Comparison of ENCODE assay signal across 9 cellular contexts in the genomic region with DNA sequence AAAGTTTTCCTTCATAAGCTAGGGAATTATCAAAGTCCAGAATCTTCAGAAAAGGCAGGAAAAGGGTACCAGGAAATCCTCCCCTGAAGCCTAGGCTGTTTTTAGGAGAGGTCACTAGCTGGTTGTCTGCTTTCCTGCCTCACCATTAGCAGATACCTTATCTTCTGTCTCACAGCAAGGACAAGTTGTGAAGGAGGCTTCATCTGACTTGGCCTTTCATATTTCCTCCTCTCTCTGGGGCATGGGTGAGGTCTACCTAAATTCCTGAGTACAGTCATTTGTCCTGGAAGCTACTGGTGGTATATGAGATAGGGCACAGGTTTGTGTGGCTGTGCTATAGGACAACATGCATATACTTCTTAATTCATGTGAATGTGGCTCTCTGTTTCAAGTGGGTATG. TPM values are rescaled to one million over a fixed set of nuclear protein-coding genes. Genes with fewer than 3 reads are reported as not detected.
A peak's percentile ranks its signal among the peaks of the same experiment; 100 is the strongest.
DNase-seq lines count a peak whose midpoint lies in the region; ATAC-seq and TF ChIP-seq lines count a peak whose summit lies in the region.
"Had no signal": no experiment of that assay in that cellular context is flagged by ENCODE, and none has a peak within 500 bp of the region (broad histone marks: within the 10 kb centered on the region; RNA-seq: fewer than 3 reads in every experiment).

No MANE protein-coding gene starts in this region.

- H3K27me3 Mint-ChIP-seq in chondrocyte (ENCODE audit: low read depth) = no peaks in the 10 kb centered on the region
- H3K27me3 Mint-ChIP-seq in naive thymus-derived CD4-positive, alpha-beta T cell = peaks cover 0 to 2% (median 0%) of the 10 kb centered on the region in 5 donors

- DNase-seq in A673 (ENCODE audit: low spot score) (no peak), HT-29 (ENCODE audit: low spot score) (peak; percentile 10), chondrocyte (ENCODE audit: low spot score) (no peak), AML-193 (lab: John Stamatoyannopoulos, UW) (no peak), NCI-H345 treated with DMSO at 0.1 percent for 48 hours (lab: John Stamatoyannopoulos, UW; ENCODE audit: unreplicated experiment) (no peak)
- no peak for DNase-seq in naive thymus-derived CD4-positive, alpha-beta T cell
- DNase-seq: NCI-H2081 had no signal

- no peaks in the 10 kb centered on the region for H3K27me3 ChIP-seq in A673 (replicated peaks; ENCODE audit: insufficient read depth, low read depth, low read length, poor library complexity)
- no peaks in the 10 kb centered on the region for H3K27me3 ChIP-seq in naive thymus-derived CD4-positive, alpha-beta T cell (ENCODE audit: control insufficient read depth in 2 of 2, insufficient read depth in 2 of 2, low read length in 2 of 2)

- no TSS peak for BruUV-seq in A673 (replicated peaks; lab: Mats Ljungman, UMichigan)

- H3K9me3 Mint-ChIP-seq in chondrocyte (ENCODE audit: low read depth) = no peaks in the 10 kb centered on the region
- no peaks in the 10 kb centered on the region for H3K9me3 Mint-ChIP-seq in naive thymus-derived CD4-positive, alpha-beta T cell

- peaks cover 36% of the 10 kb centered on the region for H3K4me1 ChIP-seq in A673 (ENCODE audit: insufficient read depth, low read length, poor library complexity, severe bottlenecking)
- H3K4me1 ChIP-seq in naive thymus-derived CD4-positive, alpha-beta T cell (ENCODE audit: control insufficient read depth in 2 of 2, insufficient read depth in 2 of 2, low read length in 2 of 2) = peaks cover 53 to 60% of the 10 kb centered on the region in 2 donors

- intact Hi-C loops in A673 (cut with micrococcal nuclease; ENCODE audit: unreplicated experiment) = no loop called here
- intact Hi-C loops in naive thymus-derived CD4-positive, alpha-beta T cell (cut with micrococcal nuclease) = loop anchor here (1.0 to 5.0 kb wide), 2 partner anchors 9 to 662 kb away; a partner anchor contains a TSS

- peaks cover 68% of the 10 kb centered on the region for H3K4me1 Mint-ChIP-seq in chondrocyte (ENCODE audit: low read depth)
- H3K4me1 Mint-ChIP-seq in naive thymus-derived CD4-positive, alpha-beta T cell = peaks cover 64 to 81% (median 70%) of the 10 kb centered on the region in 7 donors

- H3K36me3 Mint-ChIP-seq in chondrocyte (ENCODE audit: low read depth) = peaks cover 2% of the 10 kb centered on the region
- H3K36me3 Mint-ChIP-seq in naive thymus-derived CD4-positive, alpha-beta T cell = peaks cover 0 to 8% (median 0%) of the 10 kb centered on the region in 5 donors

- POLR2A ChIA-PET in A673 (lab: Charles Lee; ENCODE audit: low non-redundant PET) = no interaction called here
- POLR2A ChIA-PET in naive thymus-derived CD4-positive, alpha-beta T cell (lab: Charles Lee) = interaction anchor here (1.1 to 16.4 kb wide), 4 partner anchors 7 to 102 kb away, joined by 3 to 178 read pairs (median 35); a partner anchor contains a TSS

- peak overlapping the region; percentile 58 for H3K27ac Mint-ChIP-seq in chondrocyte (ENCODE audit: unreplicated experiment)
- peak overlapping the region; percentile 46 to 97 (median 79) for H3K27ac Mint-ChIP-seq in naive thymus-derived CD4-positive, alpha-beta T cell

- CTCF ChIA-PET in A673 (lab: Charles Lee) = interaction anchor here (1.0 kb wide), 1 partner anchor 44 kb away, joined by 3 read pairs; no protein-coding TSS in a partner anchor
- CTCF ChIA-PET in naive thymus-derived CD4-positive, alpha-beta T cell (lab: Charles Lee) = interaction anchor here (1.0 to 2.0 kb wide), 6 partner anchors 9 to 102 kb away, joined by 3 to 14 read pairs (median 4); no protein-coding TSS in a partner anchor

- TF ChIP-seq CTCF in A673 (conservative IDR thresholded peaks at IDR 0.05; ENCODE audit: low read depth, low read length) = no peak
- no peak for TF ChIP-seq CTCF in chondrocyte (IDR thresholded peaks at IDR 0.05)

- no peaks in the 10 kb centered on the region for H3K9me3 ChIP-seq in A673 (ENCODE audit: low read depth, low read length, poor library complexity, severe bottlenecking)
- no peaks in the 10 kb centered on the region for H3K9me3 ChIP-seq in naive thymus-derived CD4-positive, alpha-beta T cell (ENCODE audit: control insufficient read depth in 2 of 3, low read length in 3 of 3)

- H3K4me3 ChIP-seq in A673 (ENCODE audit: low read depth, low read length, poor library complexity, severe bottlenecking) = peak overlapping the region; percentile 6
- no peak overlapping the region for H3K4me3 ChIP-seq in naive thymus-derived CD4-positive, alpha-beta T cell (ENCODE audit: low read length)

- no peak for ATAC-seq in naive thymus-derived CD4-positive, alpha-beta T cell
- ATAC-seq in GM18498 (IDR thresholded peaks at IDR 0.05; ENCODE audit: unreplicated experiment) = no peak
- no peak for ATAC-seq in HG03097 (IDR thresholded peaks at IDR 0.05; ENCODE audit: low FRiP score, unreplicated experiment)

- H3K27ac ChIP-seq in A673 (ENCODE audit: low read depth, low read length, poor library complexity, severe bottlenecking) = no peak overlapping the region
- H3K27ac ChIP-seq in naive thymus-derived CD4-positive, alpha-beta T cell (ENCODE audit: low read depth, low read length) = peak overlapping the region; percentile 100

- peaks cover 3% of the 10 kb centered on the region for H3K36me3 ChIP-seq in A673 (ENCODE audit: insufficient read depth, low read length, poor library complexity, severe bottlenecking)
- peaks cover 0 to 11% (median under 1%) of the 10 kb centered on the region in 3 experiments for H3K36me3 ChIP-seq in naive thymus-derived CD4-positive, alpha-beta T cell (ENCODE audit: control insufficient read depth in 2 of 3, insufficient read depth in 3 of 3, low read length in 3 of 3)

- H3K4me3 Mint-ChIP-seq in chondrocyte (ENCODE audit: unreplicated experiment) = peak overlapping the region; percentile 87
- peak overlapping the region; percentile 71 to 94 (median 91) for H3K4me3 Mint-ChIP-seq in naive thymus-derived CD4-positive, alpha-beta T cell

RNA-seq across cellular contexts. Expression of a gene that starts 2.3 kb away (rescaled TPM):
- total RNA-seq in A673 (2021) = 13.9 and 14.6 TPM in 2 replicates
- total RNA-seq in HT-29 (2014; rRNA removed; shearing (Covaris generic)) = 4.8 and 6.3 TPM in 2 replicates
- total RNA-seq in chondrocyte = 21.1 to 24.0 TPM (median 23.4 TPM) in 3 replicates
- 10 to 100 TPM; 19.8 to 30.2 (median 28.9) TPM for total RNA-seq in naive thymus-derived CD4-positive, alpha-beta T cell
- polyA plus RNA-seq in naive thymus-derived CD4-positive, alpha-beta T cell = 10 to 100 TPM; 11.2 to 15.5 TPM

RNA-seq across cellular contexts. Expression of a gene that starts 31.4 kb away (rescaled TPM):
- total RNA-seq in A673 (2021) (1.3 and 3.5 TPM in 2 replicates), chondrocyte (0.27 to 0.59 TPM in 2 of 3 replicates, not detected in the other)
- total RNA-seq in HT-29 (2014; rRNA removed; shearing (Covaris generic)) = not detected in 2 replicates
- 10 to 100 TPM in 1 of 5 experiments, 1 to 10 TPM in 3, under 1 TPM in 1; 0.66 to 12.7 (median 3.0) TPM for total RNA-seq in naive thymus-derived CD4-positive, alpha-beta T cell
- under 1 TPM; 0.54 to 0.62 TPM for polyA plus RNA-seq in naive thymus-derived CD4-positive, alpha-beta T cell

RNA-seq across cellular contexts. Expression of a gene that starts 47.3 kb away (rescaled TPM):
- total RNA-seq in A673 (2021) (35.2 and 41.1 TPM in 2 replicates), chondrocyte (23.1 to 36.9 TPM (median 26.1 TPM) in 3 replicates)
- 28.7 and 31.1 TPM in 2 replicates for total RNA-seq in HT-29 (2014; rRNA removed; shearing (Covaris generic))
- 10 to 100 TPM; 41.8 to 92.0 (median 56.7) TPM for total RNA-seq in naive thymus-derived CD4-positive, alpha-beta T cell
- polyA plus RNA-seq in naive thymus-derived CD4-positive, alpha-beta T cell = 10 to 100 TPM; 22.5 to 23.9 TPM
